ENCODE assay signal across 9 cellular contexts in genomic region chr20:43191946-43192847, GRCh38. TPM values are rescaled to one million over a fixed set of nuclear protein-coding genes. Genes with fewer than 3 reads are reported as not detected.
DNase-seq lines count a peak whose midpoint lies in the region; FAIRE-seq and TF ChIP-seq lines count a peak whose summit lies in the region.
"Had no signal": no experiment of that assay in that cellular context is flagged by ENCODE, and none has a peak within 500 bp of the region (broad histone marks: within the 10 kb centered on the region; RNA-seq: fewer than 3 reads in every experiment).

No MANE protein-coding gene starts in this region.

- no peaks in the 10 kb centered on the region for H3K79me2 ChIP-seq in OCI-LY1 (ENCODE audit: insufficient read depth, low read length)

- TF ChIP-seq CTCF in OCI-LY1 (IDR thresholded peaks at IDR 0.05; ENCODE audit: low read length), result peak; percentile 72
- no peak for TF ChIP-seq CTCF in tibial nerve (IDR thresholded peaks at IDR 0.05)

- no peak overlapping the region for H3K9ac ChIP-seq in OCI-LY1 (ENCODE audit: low read length)

- H3K4me2 ChIP-seq in OCI-LY1 (ENCODE audit: low read length), result no peak overlapping the region

- H3K4me1 ChIP-seq in OCI-LY1 (ENCODE audit: insufficient read depth, low read length, severe bottlenecking) (no peaks in the 10 kb centered on the region), tibial nerve (peaks cover 0 to 23% (median 0%) of the 10 kb centered on the region in 4 donors)

- H3K36me3 ChIP-seq in OCI-LY1 (ENCODE audit: insufficient read depth, low read length) (no peaks in the 10 kb centered on the region), tibial nerve (no peaks in the 10 kb centered on the region)

- no peak for FAIRE-seq in frontal cortex (lab: Jason Lieb, UNC)

- no peak for TF ChIP-seq POLR2A in tibial nerve (IDR thresholded peaks at IDR 0.05)

- H3K9me3 ChIP-seq in OCI-LY1 (ENCODE audit: low read length) (no peaks in the 10 kb centered on the region), tibial nerve (no peaks in the 10 kb centered on the region)

- DNase-seq in stimulated activated CD4-positive, alpha-beta T cell treated with anti-CD3 and anti-CD28 coated beads, Interleukin-15, amount 100 ng/mL, for 24 hours, result peak; percentile 38
- DNase-seq in stimulated activated CD4-positive, alpha-beta T cell treated with anti-CD3 and anti-CD28 coated beads, Interleukin-4, amount 100 ng/mL, for 4 hours, result no peak
- DNase-seq in frontal cortex (ENCODE audit: low spot score in 2 of 2) (peak; percentile 50 to 58), NK-92 (lab: John Stamatoyannopoulos, UW; ENCODE audit: unreplicated experiment) (no peak), tibial nerve (ENCODE audit: low spot score in 2 of 2) (no peak), DMS153 (lab: John Stamatoyannopoulos, UW) (no peak)
- peak; percentile 41 for DNase-seq in stimulated activated CD8-positive, alpha-beta memory T cell treated with anti-CD3 and anti-CD28 coated beads, Interleukin-4, amount 100 ng/mL, for 48 hours

- H3K4me3 ChIP-seq in OCI-LY1 (ENCODE audit: low read depth, low read length, poor library complexity, severe bottlenecking) (no peak overlapping the region), tibial nerve (no peak overlapping the region)

- no peaks in the 10 kb centered on the region for H3F3A ChIP-seq in OCI-LY1 (ENCODE audit: insufficient read depth, low read length)

- H3K27ac ChIP-seq in OCI-LY1 (ENCODE audit: low read depth, low read length, poor library complexity, severe bottlenecking), result no peak overlapping the region
- no peak overlapping the region for H3K27ac ChIP-seq in tibial nerve

- no peaks in the 10 kb centered on the region for H4K20me1 ChIP-seq in OCI-LY1 (ENCODE audit: insufficient read depth, low read length)

- 18 to 23% methylated on average over 12 of the region's 12 CpGs for WGBS in tibial nerve, 2 donors

- H3K27me3 ChIP-seq in OCI-LY1 (ENCODE audit: insufficient read depth, low read length) (no peaks in the 10 kb centered on the region), tibial nerve (peaks cover 0 to 41% of the 10 kb centered on the region in 2 donors)

- no peak for TF ChIP-seq EP300 in tibial nerve (IDR thresholded peaks at IDR 0.05)

- H2AFZ ChIP-seq in OCI-LY1 (ENCODE audit: low read length), result no peak overlapping the region

- H3K9me2 ChIP-seq in OCI-LY1 (ENCODE audit: low read depth, low read length), result no peaks in the 10 kb centered on the region

RNA-seq across cellular contexts. Expression of gene PTPRT, which starts 2.5 kb away (rescaled TPM):
- 26.9 TPM for total RNA-seq in frontal cortex
- total RNA-seq in tibial nerve, result under 1 TPM in 1 of 4 donors, not detected in 3; under 0.01 TPM
- total RNA-seq: activated naive CD4-positive, alpha-beta T cell treated with anti-CD3 and anti-CD28 coated beads, Interleukin-2, amount 50 U/mL, for 72 hours had no signal

Comparison
In these comparisons a context has a peak if more than half of its experiments do, and no peak if none do; other contexts are left out.
1. DNase-seq: peak in stimulated activated CD4-positive, alpha-beta T cell treated with anti-CD3 and anti-CD28 coated beads, Interleukin-15, amount 100 ng/mL, for 24 hours (single experiment), frontal cortex (2 of 2) and stimulated activated CD8-positive, alpha-beta memory T cell treated with anti-CD3 and anti-CD28 coated beads, Interleukin-4, amount 100 ng/mL, for 48 hours (single experiment); none in stimulated activated CD4-positive, alpha-beta T cell treated with anti-CD3 and anti-CD28 coated beads, Interleukin-4, amount 100 ng/mL, for 4 hours (0 of 2), NK-92 (single experiment), tibial nerve (0 of 2) and DMS153 (single experiment).
2. RNA of gene PTPRT, which starts 2.5 kb away (total RNA-seq): 26.9 TPM in frontal cortex (single experiment); under 0.01 TPM in tibial nerve; every median in the first group is over 10 times any median in the second.